Comparison of ENCODE assay signal across 8 cellular contexts in genomic region chr1:12152106-12152891, GRCh38. TPM values are rescaled to one million over a fixed set of nuclear protein-coding genes. Genes with fewer than 3 reads are reported as not detected.
DNase-seq lines count a peak whose midpoint lies in the region; ATAC-seq and TF ChIP-seq lines count a peak whose summit lies in the region.

No MANE protein-coding gene starts in this region.

- peak; percentile 42 for TF ChIP-seq POLR2A in GM15510 (IDR thresholded peaks at IDR 0.05; ENCODE audit: borderline replicate concordance, extremely low read depth, insufficient read length)

- no peak overlapping the region for H2AK5ac ChIP-seq in mesenchymal stem cell (ENCODE audit: low read length, severe bottlenecking)

- no peak overlapping the region for H3K9ac ChIP-seq in mesenchymal stem cell (ENCODE audit: low read length)

- no peak overlapping the region for H3K27ac ChIP-seq in mesenchymal stem cell (ENCODE audit: low read length, poor library complexity, severe bottlenecking)

- H3K4me1 ChIP-seq in mesenchymal stem cell (ENCODE audit: control insufficient read depth, insufficient read depth, low read depth, low read length): peaks cover 13% of the 10 kb centered on the region

- 97% methylated on average over 7 of the region's 7 CpGs for WGBS in mesenchymal stem cell

- H3K27me3 ChIP-seq in mesenchymal stem cell (ENCODE audit: control insufficient read depth in 1 of 2, insufficient read depth in 1 of 2, low read length in 2 of 2): no peaks in the 10 kb centered on the region

- no peaks in the 10 kb centered on the region for H3K79me1 ChIP-seq in mesenchymal stem cell (replicated peaks; ENCODE audit: low read length, poor library complexity, severe bottlenecking)

- DNase-seq in mesenchymal stem cell (no peak), NCI-H82 treated with DMSO at 0.1 percent for 48 hours (lab: John Stamatoyannopoulos, UW; ENCODE audit: unreplicated experiment) (no peak), cortex of kidney (lab: John Stamatoyannopoulos, UW) (no peak), kidney tubule cell (ENCODE audit: low spot score) (no peak)
- DNase-seq in stimulated activated CD4-positive, alpha-beta T cell treated with anti-CD3 and anti-CD28 coated beads, Interleukin-4, amount 100 ng/mL, for 4 hours: no peak

- H3K36me3 ChIP-seq in mesenchymal stem cell (ENCODE audit: control insufficient read depth in 1 of 2, insufficient read depth in 2 of 2, low read depth in 1 of 2, low read length in 2 of 2): no peaks in the 10 kb centered on the region

- H3K18ac ChIP-seq in mesenchymal stem cell (ENCODE audit: low read depth in 1 of 2, low read length in 2 of 2): peak overlapping the region; percentile 86 to 89

- peak overlapping the region in 1 of 2 experiments; percentile 49 for H3K23ac ChIP-seq in mesenchymal stem cell (ENCODE audit: low read length in 2 of 2)

- peak overlapping the region in 1 of 2 experiments; percentile 91 for H3K4ac ChIP-seq in mesenchymal stem cell (ENCODE audit: low read depth in 1 of 2, low read length in 2 of 2)

- H3K4me2 ChIP-seq in mesenchymal stem cell (ENCODE audit: low read length, poor library complexity, severe bottlenecking): no peak overlapping the region

- no peak overlapping the region for H3K4me3 ChIP-seq in mesenchymal stem cell (ENCODE audit: insufficient read depth in 1 of 2, low read depth in 1 of 2, low read length in 2 of 2)

- H2BK15ac ChIP-seq in mesenchymal stem cell (ENCODE audit: low read depth, poor library complexity, severe bottlenecking): peak overlapping the region; percentile 77

- peak overlapping the region; percentile 96 for H4K91ac ChIP-seq in mesenchymal stem cell (ENCODE audit: low read length)

- peak; percentile 73 for ATAC-seq in GM21390 (IDR thresholded peaks at IDR 0.05; ENCODE audit: unreplicated experiment)
- ATAC-seq in HG03571 (IDR thresholded peaks at IDR 0.05; ENCODE audit: unreplicated experiment): peak; percentile 52

- peak overlapping the region; percentile 87 to 98 for H2BK12ac ChIP-seq in mesenchymal stem cell (ENCODE audit: low read length in 2 of 2)

- H2BK5ac ChIP-seq in mesenchymal stem cell (ENCODE audit: low read depth, low read length, poor library complexity, severe bottlenecking): no peak overlapping the region

- no peak overlapping the region for H4K8ac ChIP-seq in mesenchymal stem cell (ENCODE audit: low read length)

- peak overlapping the region in 1 of 2 experiments; percentile 37 for H3K14ac ChIP-seq in mesenchymal stem cell (ENCODE audit: low read length in 2 of 2)

- H2AFZ ChIP-seq in mesenchymal stem cell (ENCODE audit: low read depth, low read length): no peak overlapping the region

- H3K9me3 ChIP-seq in mesenchymal stem cell (ENCODE audit: control insufficient read depth, low read length): peaks cover 8% of the 10 kb centered on the region

- H2BK120ac ChIP-seq in mesenchymal stem cell (ENCODE audit: low read depth, low read length): peak overlapping the region; percentile 43

RNA-seq across cellular contexts. Expression of gene TNFRSF1B, which starts 14.5 kb away (rescaled TPM):
- 35.0 TPM for polyA plus RNA-seq in mesenchymal stem cell (2013, experiment 1 of 2)
- polyA plus RNA-seq in mesenchymal stem cell (2013, experiment 2 of 2): 35.2 TPM
